Comparison of ENCODE assay signal across 8 cellular contexts in the genomic region with DNA sequence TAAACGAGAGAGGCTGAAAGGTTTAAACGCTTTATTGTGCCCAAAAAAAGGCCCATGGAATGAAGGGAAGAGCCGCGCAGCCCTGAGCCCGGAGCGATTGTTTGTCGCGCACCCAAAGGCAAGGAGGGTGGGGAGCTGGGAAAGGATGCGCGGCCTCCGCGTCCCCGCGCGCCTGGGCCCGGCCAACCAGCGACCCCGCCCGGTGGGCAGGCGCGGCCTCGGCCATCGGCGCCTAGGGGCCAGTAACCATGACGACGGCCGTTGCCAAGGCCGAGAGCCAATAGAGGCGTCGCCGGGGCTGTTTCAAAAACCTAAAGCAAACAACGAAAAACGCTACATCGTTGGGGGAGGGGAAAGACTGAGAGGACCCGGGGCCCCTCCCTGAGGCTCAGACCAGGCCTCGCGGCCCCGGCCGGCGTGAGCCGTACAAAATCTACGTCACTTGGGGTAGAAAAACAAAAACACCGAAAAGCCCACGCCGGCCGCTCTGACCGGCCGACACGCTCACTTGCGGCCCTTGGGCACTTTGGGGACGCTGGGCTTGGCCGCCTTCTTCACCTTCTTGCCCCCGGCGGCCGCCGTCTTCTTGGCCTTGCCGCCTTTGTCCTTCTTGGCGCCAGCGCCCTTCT. TPM values are rescaled to one million over a fixed set of nuclear protein-coding genes. Genes with fewer than 3 reads are reported as not detected.
DNase-seq lines count a peak whose midpoint lies in the region; ATAC-seq and TF ChIP-seq lines count a peak whose summit lies in the region.

No MANE protein-coding gene starts in this region.

- H3K27me3 ChIP-seq in right lobe of liver: no peaks in the 10 kb centered on the region

- peak overlapping the region; percentile 71 to 94 (median 80) for H3K27ac ChIP-seq in right lobe of liver

- no peaks in the 10 kb centered on the region for H3K9me3 Mint-ChIP-seq in activated CD8-positive, alpha-beta T cell treated with anti-CD3 and anti-CD28 coated beads for 36 hours

- H3K4me1 Mint-ChIP-seq in activated CD8-positive, alpha-beta T cell treated with anti-CD3 and anti-CD28 coated beads for 36 hours (ENCODE audit: low read depth): peaks cover 31% of the 10 kb centered on the region

- POLR2A ChIA-PET in activated CD8-positive, alpha-beta T cell treated with anti-CD3 and anti-CD28 coated beads for 36 hours (lab: Charles Lee): interaction anchor here (1.1 to 8.3 kb wide), 26 partner anchors 9 to 308 kb away, joined by 3 to 108 read pairs (median 8); partner anchors contain the start of genes CNBP, HMCES, IFT122 and RAB43

- no peaks in the 10 kb centered on the region for H3K36me3 ChIP-seq in right lobe of liver

- peaks cover 1% of the 10 kb centered on the region for H3K36me3 Mint-ChIP-seq in activated CD8-positive, alpha-beta T cell treated with anti-CD3 and anti-CD28 coated beads for 36 hours (ENCODE audit: low read depth)

- peak overlapping the region; percentile 55 to 82 (median 62) for H3K4me3 ChIP-seq in right lobe of liver

- H3K4me1 ChIP-seq in right lobe of liver: peaks cover 0 to 20% (median 6%) of the 10 kb centered on the region in 4 donors

- DNase-seq in ELR (ENCODE audit: low read depth) (peak; percentile 94), NCI-H510A treated with DMSO at 0.1 percent for 48 hours (lab: John Stamatoyannopoulos, UW) (peak; percentile 82), right lobe of liver (peak; percentile 88 to 92 (median 89))
- peak; percentile 80 for DNase-seq in activated CD8-positive, alpha-beta T cell treated with anti-CD3 and anti-CD28 coated beads for 36 hours
- peak; percentile 32 for DNase-seq in effector CD8-positive, alpha-beta T cell (lab: John Stamatoyannopoulos, UW)
- peak; percentile 58 for DNase-seq in stimulated activated CD4-positive, alpha-beta T cell treated with anti-CD3 and anti-CD28 coated beads, Interleukin-4, amount 100 ng/mL, for 24 hours

- H3K27ac Mint-ChIP-seq in activated CD8-positive, alpha-beta T cell treated with anti-CD3 and anti-CD28 coated beads for 36 hours: peak overlapping the region; percentile 79

- TF ChIP-seq POLR2A in right lobe of liver (IDR thresholded peaks at IDR 0.05): no peak

- peak overlapping the region; percentile 80 for H3K4me3 Mint-ChIP-seq in activated CD8-positive, alpha-beta T cell treated with anti-CD3 and anti-CD28 coated beads for 36 hours

- WGBS in right lobe of liver (ENCODE audit: insufficient coverage, low coverage, low lambda C conversion rate, missing lambda C conversion rate): 0% methylated on average over 34 of the region's 59 CpGs

- H3K9me3 ChIP-seq in right lobe of liver: no peaks in the 10 kb centered on the region

- CTCF ChIA-PET in activated CD8-positive, alpha-beta T cell treated with anti-CD3 and anti-CD28 coated beads for 36 hours (lab: Charles Lee): interaction anchor here (1.3 kb wide), 1 partner anchor 69 kb away, joined by 3 read pairs; no protein-coding TSS in a partner anchor

- ATAC-seq in HG03432 (IDR thresholded peaks at IDR 0.05; ENCODE audit: unreplicated experiment): peak; percentile 27
- peak; percentile 39 for ATAC-seq in activated CD8-positive, alpha-beta T cell treated with anti-CD3 and anti-CD28 coated beads for 36 hours
- peak; percentile 60 to 68 (median 66) for ATAC-seq in right lobe of liver
- ATAC-seq in GM18870 (IDR thresholded peaks at IDR 0.05; ENCODE audit: unreplicated experiment): no peak

- no peaks in the 10 kb centered on the region for H3K27me3 Mint-ChIP-seq in activated CD8-positive, alpha-beta T cell treated with anti-CD3 and anti-CD28 coated beads for 36 hours

- intact Hi-C loops in activated CD8-positive, alpha-beta T cell treated with anti-CD3 and anti-CD28 coated beads for 36 hours (cut with micrococcal nuclease): loop anchor here (5.0 kb wide), 1 partner anchor 38 kb away; the partner anchor contains the start of gene HMCES
- intact Hi-C loops in right lobe of liver (cut with DNase I): no loop called here

- TF ChIP-seq CTCF in activated CD8-positive, alpha-beta T cell treated with anti-CD3 and anti-CD28 coated beads for 36 hours (IDR thresholded peaks at IDR 0.05): no peak
- peak in 3 of 4 donors; percentile 27 to 39 (median 39) for TF ChIP-seq CTCF in right lobe of liver (IDR thresholded peaks at IDR 0.05)

RNA-seq across cellular contexts. Expression of gene HMCES, which starts 36.2 kb away (rescaled TPM):
- total RNA-seq in activated CD8-positive, alpha-beta T cell treated with anti-CD3 and anti-CD28 coated beads for 36 hours: 10 to 100 TPM; 54.5 to 57.8 TPM
- 10 to 100 TPM; 17.4 to 36.9 (median 20.1) TPM for total RNA-seq in right lobe of liver

Comparison
In these comparisons a context has a peak if more than half of its experiments do, and no peak if none do; other contexts are left out.
1. DNase-seq: peak in every context shown above with its lines; median percentile 94 in ELR; 89 in right lobe of liver; 82 in NCI-H510A treated with DMSO at 0.1 percent for 48 hours; 80 in activated CD8-positive, alpha-beta T cell treated with anti-CD3 and anti-CD28 coated beads for 36 hours; 58 in stimulated activated CD4-positive, alpha-beta T cell treated with anti-CD3 and anti-CD28 coated beads, Interleukin-4, amount 100 ng/mL, for 24 hours; 32 in effector CD8-positive, alpha-beta T cell.